8 cellular contexts compared by ENCODE assay signal in genomic region chr17:29148790-29149430, GRCh38. TPM values are rescaled to one million over a fixed set of nuclear protein-coding genes. Genes with fewer than 3 reads are reported as not detected.
DNase-seq lines count a peak whose midpoint lies in the region; ATAC-seq and TF ChIP-seq lines count a peak whose summit lies in the region.

No MANE protein-coding gene starts in this region.

- H3K27ac Mint-ChIP-seq in stimulated activated naive CD8-positive, alpha-beta T cell treated with anti-CD3 and anti-CD28 coated beads, Interleukin-15, amount 100 ng/mL, for 72 hours, result peak overlapping the region; percentile 82 to 83

- in situ Hi-C loops in GM23248 (cut with MboI), result no loop called here

- H3K4me3 Mint-ChIP-seq in stimulated activated naive CD8-positive, alpha-beta T cell treated with anti-CD3 and anti-CD28 coated beads, Interleukin-15, amount 100 ng/mL, for 72 hours, result peak overlapping the region; percentile 82 to 86

- H3F3A ChIP-seq in GM23248 (ENCODE audit: insufficient read depth) (peaks cover 10% of the 10 kb centered on the region), neural cell (ENCODE audit: insufficient read depth, low read length, poor library complexity, severe bottlenecking) (no peaks in the 10 kb centered on the region)

- H3K27ac ChIP-seq in GM23248 (peak overlapping the region; percentile 46), RWPE2 (ENCODE audit: poor library complexity, severe bottlenecking) (peak overlapping the region; percentile 91), neural cell (ENCODE audit: low read length) (peak overlapping the region; percentile 24)

- no peaks in the 10 kb centered on the region for H3K27me3 Mint-ChIP-seq in stimulated activated naive CD8-positive, alpha-beta T cell treated with anti-CD3 and anti-CD28 coated beads, Interleukin-15, amount 100 ng/mL, for 72 hours

- ATAC-seq in RWPE2 (ENCODE audit: low read depth), result peak; percentile 85
- ATAC-seq in stimulated activated naive CD8-positive, alpha-beta T cell treated with anti-CD3 and anti-CD28 coated beads, Interleukin-15, amount 100 ng/mL, for 72 hours, result peak; percentile 93

- peak overlapping the region; percentile 85 for H2AFZ ChIP-seq in GM23248
- H2AFZ ChIP-seq in neural cell (ENCODE audit: low read depth, low read length), result no peak overlapping the region

- H3K9me3 ChIP-seq in GM23248 (ENCODE audit: low read depth) (no peaks in the 10 kb centered on the region), RWPE2 (ENCODE audit: severe bottlenecking) (no peaks in the 10 kb centered on the region), neural cell (ENCODE audit: low read length) (no peaks in the 10 kb centered on the region)

- H3K4me1 ChIP-seq in GM23248 (ENCODE audit: insufficient read depth) (peaks cover 14% of the 10 kb centered on the region), RWPE2 (ENCODE audit: insufficient read depth, poor library complexity, severe bottlenecking) (peaks cover 32% of the 10 kb centered on the region)

- TF ChIP-seq EP300 in neural cell (conservative IDR thresholded peaks at IDR 0.05; ENCODE audit: poor library complexity, severe bottlenecking), result no peak

- H3K9me2 ChIP-seq in GM23248 (ENCODE audit: insufficient read depth), result no peaks in the 10 kb centered on the region
- no peaks in the 10 kb centered on the region for H3K9me2 ChIP-seq in neural cell (ENCODE audit: insufficient read depth, low read length)

- DNase-seq in EL (peak; percentile 96), GM23248 (peak; percentile 94), LHCN-M2 (ENCODE audit: low read depth) (peak; percentile 88), RWPE2 (ENCODE audit: low spot score) (peak; percentile 86), fibroblast of the conjunctiva (ENCODE audit: low read depth) (peak; percentile 90)
- DNase-seq in activated effector memory CD4-positive, alpha-beta T cell treated with Interleukin-2 at 50 U/mL for 16 hours, result peak; percentile 88
- DNase-seq in stimulated activated naive CD8-positive, alpha-beta T cell treated with anti-CD3 and anti-CD28 coated beads, Interleukin-15, amount 100 ng/mL, for 72 hours, result peak; percentile 94 to 95

- WGBS in GM23248 (ENCODE audit: low coverage in 1 of 2, low lambda C conversion rate in 2 of 2, missing lambda C conversion rate in 2 of 2), 2 experiments, result 5 to 6% methylated on average over 25 to 32 of the region's 34 CpGs

- peak; percentile 97 for TF ChIP-seq CTCF in RWPE2 (IDR thresholded peaks at IDR 0.05; ENCODE audit: poor library complexity, severe bottlenecking)
- peak; percentile 83 for TF ChIP-seq CTCF in neural cell (IDR thresholded peaks at IDR 0.05; ENCODE audit: poor library complexity, severe bottlenecking)

- TF ChIP-seq RAD21 in neural cell (conservative IDR thresholded peaks at IDR 0.05), result peak; percentile 75

- H3K9ac ChIP-seq in GM23248 (peak overlapping the region; percentile 71), neural cell (ENCODE audit: low read length) (peak overlapping the region; percentile 21)

- H3K4me1 Mint-ChIP-seq in stimulated activated naive CD8-positive, alpha-beta T cell treated with anti-CD3 and anti-CD28 coated beads, Interleukin-15, amount 100 ng/mL, for 72 hours, result peaks cover 64% of the 10 kb centered on the region

- no peaks in the 10 kb centered on the region for H3K36me3 ChIP-seq in GM23248 (ENCODE audit: low read depth)
- H3K36me3 ChIP-seq in RWPE2 (ENCODE audit: low read depth), result peaks cover 4% of the 10 kb centered on the region; the same call in 1 of the 2 replicates
- no peaks in the 10 kb centered on the region for H3K36me3 ChIP-seq in neural cell (ENCODE audit: insufficient read depth, low read length)

- H3K79me2 ChIP-seq in GM23248 (ENCODE audit: insufficient read depth), result no peaks in the 10 kb centered on the region
- H3K79me2 ChIP-seq in neural cell (replicated peaks; ENCODE audit: insufficient read depth, low read length), result peaks cover 3% of the 10 kb centered on the region

- H3K4me3 ChIP-seq in GM23248 (peak overlapping the region; percentile 81), RWPE2 (ENCODE audit: severe bottlenecking) (peak overlapping the region; percentile 4), neural cell (ENCODE audit: low read length) (peak overlapping the region; percentile 59)

- H3K4me2 ChIP-seq in GM23248 (ENCODE audit: unreplicated experiment) (peak overlapping the region; percentile 88), neural cell (ENCODE audit: low read length) (no peak overlapping the region)

- H3K9me3 Mint-ChIP-seq in stimulated activated naive CD8-positive, alpha-beta T cell treated with anti-CD3 and anti-CD28 coated beads, Interleukin-15, amount 100 ng/mL, for 72 hours, result no peaks in the 10 kb centered on the region

- no peaks in the 10 kb centered on the region for H3K27me3 ChIP-seq in GM23248 (replicated peaks; ENCODE audit: insufficient read depth)
- no peaks in the 10 kb centered on the region for H3K27me3 ChIP-seq in RWPE2 (ENCODE audit: insufficient read depth, poor library complexity, severe bottlenecking)
- no peaks in the 10 kb centered on the region for H3K27me3 ChIP-seq in neural cell (ENCODE audit: insufficient read depth, low read depth, low read length)

- no peaks in the 10 kb centered on the region for H4K20me1 ChIP-seq in GM23248 (ENCODE audit: insufficient read depth)
- H4K20me1 ChIP-seq in neural cell (ENCODE audit: insufficient read depth), result no peaks in the 10 kb centered on the region

TF ChIP-seq in neural cell, 6 proteins besides CTCF, POLR2A, EP300 and RAD21:
- TF ChIP-seq POLR2AphosphoS5 (IDR thresholded peaks at IDR 0.05), result no peak
- peak; percentile 68 for TF ChIP-seq SMC3 (conservative IDR thresholded peaks at IDR 0.05; ENCODE audit: poor library complexity)

RNA-seq across cellular contexts. Expression of gene MYO18A, which starts 31.3 kb away (rescaled TPM):
- 30.5 and 33.9 TPM in 2 replicates for total RNA-seq in GM23248 (2014; rRNA removed; shearing (Covaris generic))
- polyA plus RNA-seq in GM23248 (2016; fragmentation: Nextera tagmentation; extraction: Ambion mirVana) (12.6 and 16.0 TPM in 2 replicates), neural cell (21.6 and 23.9 TPM in 2 replicates)
- 39.6 and 41.7 TPM in 2 replicates for total RNA-seq in LHCN-M2 (2014; rRNA removed)
- 35.2 TPM for polyA plus RNA-seq in LHCN-M2 (2012)
- 72.5 and 81.3 TPM in 2 replicates for polyA minus RNA-seq in neural cell

Comparison
In these comparisons a context has a peak if more than half of its experiments do, and no peak if none do; other contexts are left out.
1. Peak in every context shown above with its lines: DNase-seq, ATAC-seq, H3K4me3 ChIP-seq and H3K27ac ChIP-seq.
2. H3K27ac ChIP-seq: peak in every context shown above with its lines; median percentile 91 in RWPE2; 46 in GM23248; 24 in neural cell.
3. H3K4me3 ChIP-seq: peak in every context shown above with its lines; median percentile 81 in GM23248; 59 in neural cell; 4 in RWPE2.